In genomic region chr2:219159771-219160185, GRCh38 we compare ENCODE assay signal across 8 cellular contexts. TPM values are rescaled to one million over a fixed set of nuclear protein-coding genes. Genes with fewer than 3 reads are reported as not detected.
A peak's percentile ranks its signal among the peaks of the same experiment; 100 is the strongest.
DNase-seq lines count a peak whose midpoint lies in the region; ATAC-seq and TF ChIP-seq lines count a peak whose summit lies in the region.

No MANE protein-coding gene starts in this region.

- no peaks in the 10 kb centered on the region for H3K27me3 Mint-ChIP-seq in activated CD8-positive, alpha-beta T cell treated with anti-CD3 and anti-CD28 coated beads, Interleukin-2, amount 10 ng/mL, durations not matched to agents 7 days and 5 days (ENCODE audit: low read depth)

- intact Hi-C loops in posterior cingulate gyrus (cut with DNase I) = loop anchor here (1.0 to 10.0 kb wide), 3 partner anchors 17 to 285 kb away; partner anchors contain the start of gene CNPPD1

- DNase-seq in AG04449 (ENCODE audit: low read depth, low spot score) = no peak
- DNase-seq in H7 = no peak
- no peak for DNase-seq in activated CD8-positive, alpha-beta T cell treated with anti-CD3 and anti-CD28 coated beads, Interleukin-2, amount 10 ng/mL, durations not matched to agents 7 days and 5 days
- no peak for DNase-seq in upper lobe of left lung
- DNase-seq in stimulated activated CD4-positive, alpha-beta T cell treated with anti-CD3 and anti-CD28 coated beads, Interleukin-4, amount 100 ng/mL, for 4 hours = no peak
- DNase-seq in NCI-H748 treated with DMSO at 0.1 percent for 48 hours (lab: John Stamatoyannopoulos, UW) = no peak
- DNase-seq in posterior cingulate gyrus = no peak

- peak overlapping the region; percentile 95 for H3K27ac Mint-ChIP-seq in activated CD8-positive, alpha-beta T cell treated with anti-CD3 and anti-CD28 coated beads, Interleukin-2, amount 10 ng/mL, durations not matched to agents 7 days and 5 days

- POLR2A ChIA-PET in AG04449 (lab: Yijun Ruan, JAX) = interaction anchor here (0.7 to 1.3 kb wide), 2 partner anchors 17 to 135 kb away, joined by 3 read pairs; partner anchors contain the start of gene CNPPD1
- POLR2A ChIA-PET in activated CD8-positive, alpha-beta T cell treated with anti-CD3 and anti-CD28 coated beads, Interleukin-2, amount 10 ng/mL, durations not matched to agents 7 days and 5 days (lab: Charles Lee) = interaction anchor here (0.6 to 1.2 kb wide), 6 partner anchors 16 to 363 kb away, joined by 3 to 5 read pairs (median 3); partner anchors contain the start of genes GLB1L, STK16 and ZFAND2B

- TF ChIP-seq CTCF in AG04449 (IDR thresholded peaks at IDR 0.05; ENCODE audit: insufficient read depth, low read length, missing control alignments) (no peak), upper lobe of left lung (IDR thresholded peaks at IDR 0.05) (no peak)

- H3K27me3 ChIP-seq in H7 (ENCODE audit: control insufficient read depth, insufficient read depth, low read length) (peaks cover 1% of the 10 kb centered on the region; the same call in 1 of the 2 replicates), layer of hippocampus (ENCODE audit: control insufficient read depth, insufficient read depth, low read length) (no peaks in the 10 kb centered on the region), upper lobe of left lung (no peaks in the 10 kb centered on the region)

- H3K4me1 ChIP-seq in upper lobe of left lung = peaks cover 10 to 12% (median 11%) of the 10 kb centered on the region in 4 donors

- H3K27ac ChIP-seq in layer of hippocampus (ENCODE audit: low read depth, low read length) (peak overlapping the region; percentile 98), upper lobe of left lung (peak overlapping the region; percentile 77 to 94 (median 94))

- CTCF ChIA-PET in AG04449 (lab: Yijun Ruan, JAX) = interaction anchor here (0.7 to 18.2 kb wide), 74 partner anchors 9 to 370 kb away, joined by 3 to 409 read pairs (median 4); partner anchors contain the start of genes ANKZF1, ATG9A, CFAP65 and CNPPD1
- CTCF ChIA-PET in activated CD8-positive, alpha-beta T cell treated with anti-CD3 and anti-CD28 coated beads, Interleukin-2, amount 10 ng/mL, durations not matched to agents 7 days and 5 days (lab: Charles Lee) = interaction anchor here (0.8 to 6.3 kb wide), 44 partner anchors 9 to 370 kb away, joined by 3 to 93 read pairs (median 4); partner anchors contain the start of genes ABCB6, ANKZF1, ATG9A and CNPPD1

- peaks cover 8% of the 10 kb centered on the region for H3K36me3 Mint-ChIP-seq in activated CD8-positive, alpha-beta T cell treated with anti-CD3 and anti-CD28 coated beads, Interleukin-2, amount 10 ng/mL, durations not matched to agents 7 days and 5 days (ENCODE audit: low read depth)

- H3K4me3 ChIP-seq in AG04449 (ENCODE audit: low read depth, low read length) (peak overlapping the region; percentile 87), H7 (ENCODE audit: insufficient read depth, low read depth, low read length) (peak overlapping the region; percentile 73), upper lobe of left lung (peak overlapping the region; percentile 48 to 76 (median 67))

- 10 to 11% methylated on average over 18 of the region's 18 CpGs for WGBS in upper lobe of left lung, 2 donors

- H3K4me1 Mint-ChIP-seq in activated CD8-positive, alpha-beta T cell treated with anti-CD3 and anti-CD28 coated beads, Interleukin-2, amount 10 ng/mL, durations not matched to agents 7 days and 5 days (ENCODE audit: low read depth) = peaks cover 20% of the 10 kb centered on the region

- ATAC-seq in activated CD8-positive, alpha-beta T cell treated with anti-CD3 and anti-CD28 coated beads, Interleukin-2, amount 10 ng/mL, durations not matched to agents 7 days and 5 days = no peak
- ATAC-seq in upper lobe of left lung (ENCODE audit: low FRiP score in 2 of 2) = no peak

- H3K36me3 ChIP-seq in H7 (replicated peaks; ENCODE audit: control insufficient read depth, insufficient read depth, low read length) = no peaks in the 10 kb centered on the region
- H3K36me3 ChIP-seq in upper lobe of left lung = peaks cover 0 to 24% (median 11%) of the 10 kb centered on the region in 4 donors

- no peaks in the 10 kb centered on the region for H3K9me3 ChIP-seq in upper lobe of left lung

- TF ChIP-seq POLR2A in upper lobe of left lung (IDR thresholded peaks at IDR 0.05) = no peak

- peak overlapping the region; percentile 88 for H3K4me3 Mint-ChIP-seq in activated CD8-positive, alpha-beta T cell treated with anti-CD3 and anti-CD28 coated beads, Interleukin-2, amount 10 ng/mL, durations not matched to agents 7 days and 5 days

- no peaks in the 10 kb centered on the region for H3K9me3 Mint-ChIP-seq in activated CD8-positive, alpha-beta T cell treated with anti-CD3 and anti-CD28 coated beads, Interleukin-2, amount 10 ng/mL, durations not matched to agents 7 days and 5 days (ENCODE audit: insufficient read depth)

- no peak for TF ChIP-seq EP300 in upper lobe of left lung (IDR thresholded peaks at IDR 0.05)

RNA-seq across cellular contexts. Expression of gene NHEJ1, which starts 0.8 kb away (rescaled TPM):
- total RNA-seq in H7 (2014; rRNA removed; shearing (Covaris generic)) = 22.0 and 22.7 TPM in 2 replicates
- 10 to 100 TPM; 19.1 to 23.1 TPM for total RNA-seq in activated CD8-positive, alpha-beta T cell treated with anti-CD3 and anti-CD28 coated beads, Interleukin-2, amount 10 ng/mL, durations not matched to agents 7 days and 5 days
- total RNA-seq in upper lobe of left lung = 10 to 100 TPM in 5 of 6 donors, 1 to 10 TPM in 1; 7.9 to 26.2 (median 14.3) TPM

RNA-seq across cellular contexts. Expression of gene SLC23A3, which starts 10.1 kb away (rescaled TPM):
- not detected in 2 replicates for total RNA-seq in H7 (2014; rRNA removed; shearing (Covaris generic))
- 1 to 10 TPM; 2.0 to 2.2 TPM for total RNA-seq in activated CD8-positive, alpha-beta T cell treated with anti-CD3 and anti-CD28 coated beads, Interleukin-2, amount 10 ng/mL, durations not matched to agents 7 days and 5 days
- total RNA-seq in upper lobe of left lung = 1 to 10 TPM in 4 of 6 donors, under 1 TPM in 2; 0.33 to 6.3 (median 2.6) TPM

RNA-seq across cellular contexts. Expression of gene CNPPD1, which starts 16.9 kb away (rescaled TPM):
- 27.7 and 33.2 TPM in 2 replicates for total RNA-seq in H7 (2014; rRNA removed; shearing (Covaris generic))
- 10 to 100 TPM; 75.1 to 81.4 TPM for total RNA-seq in activated CD8-positive, alpha-beta T cell treated with anti-CD3 and anti-CD28 coated beads, Interleukin-2, amount 10 ng/mL, durations not matched to agents 7 days and 5 days
- 10 to 100 TPM; 42.7 to 86.8 (median 49.4) TPM for total RNA-seq in upper lobe of left lung

RNA-seq across cellular contexts. Expression of gene RETREG2, which starts 18.3 kb away (rescaled TPM):
- 60.2 and 64.5 TPM in 2 replicates for total RNA-seq in H7 (2014; rRNA removed; shearing (Covaris generic))
- total RNA-seq in activated CD8-positive, alpha-beta T cell treated with anti-CD3 and anti-CD28 coated beads, Interleukin-2, amount 10 ng/mL, durations not matched to agents 7 days and 5 days = 100 to 1,000 TPM; 104 to 111 TPM
- 100 to 1,000 TPM in 1 of 6 donors, 10 to 100 TPM in 5; 46.1 to 100 (median 60.5) TPM for total RNA-seq in upper lobe of left lung

RNA-seq across cellular contexts. Expression of gene ZFAND2B, which starts 46.8 kb away (rescaled TPM):
- 25.3 and 29.9 TPM in 2 replicates for total RNA-seq in H7 (2014; rRNA removed; shearing (Covaris generic))
- total RNA-seq in activated CD8-positive, alpha-beta T cell treated with anti-CD3 and anti-CD28 coated beads, Interleukin-2, amount 10 ng/mL, durations not matched to agents 7 days and 5 days = 10 to 100 TPM; 57.0 to 59.5 TPM
- total RNA-seq in upper lobe of left lung = 10 to 100 TPM; 38.7 to 59.7 (median 43.3) TPM
